8 cellular contexts compared by ENCODE assay signal in the genomic region with DNA sequence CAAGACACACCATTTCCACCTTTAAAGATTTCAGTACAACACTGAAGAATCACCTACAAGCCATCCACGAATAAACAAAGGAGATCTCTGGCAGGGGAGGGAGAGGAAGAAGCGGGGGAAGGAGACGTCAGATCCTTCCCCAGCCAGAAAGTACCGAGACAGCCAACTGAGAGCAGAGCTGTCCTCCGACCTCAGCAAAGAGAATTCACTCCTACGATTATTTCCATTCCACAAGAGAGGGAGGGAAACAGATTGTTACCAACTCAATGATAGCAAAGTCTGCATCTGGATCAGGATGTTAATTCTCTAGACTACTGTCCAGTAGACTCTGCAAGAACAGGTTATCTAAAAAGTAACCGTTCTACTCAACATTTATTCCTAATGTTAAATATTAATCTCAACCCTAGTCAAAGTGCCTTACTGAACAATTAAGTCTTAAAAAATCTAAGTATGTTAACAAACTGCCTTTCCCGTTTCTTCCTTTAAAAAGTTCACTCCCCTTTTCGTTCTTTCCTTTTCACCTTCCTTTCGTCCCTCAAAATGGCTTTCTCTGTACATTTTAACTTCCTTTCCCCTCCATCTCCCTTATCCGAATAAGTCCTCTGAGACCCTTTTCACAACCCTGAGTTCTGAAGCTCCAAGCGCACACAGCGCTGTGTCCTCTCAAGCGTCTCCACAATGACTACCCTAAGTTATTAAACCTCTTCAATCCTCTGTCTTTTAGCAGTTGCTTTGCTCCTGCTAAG. TPM values are rescaled to one million over a fixed set of nuclear protein-coding genes. Genes with fewer than 3 reads are reported as not detected.
DNase-seq lines count a peak whose midpoint lies in the region; ATAC-seq and TF ChIP-seq lines count a peak whose summit lies in the region.

No MANE protein-coding gene starts in this region.

- ATAC-seq in GM19463 (IDR thresholded peaks at IDR 0.05; ENCODE audit: unreplicated experiment) (peak; percentile 7), lung (ENCODE audit: insufficient read depth, low FRiP score) (no peak), HG02970 (IDR thresholded peaks at IDR 0.05; ENCODE audit: low FRiP score, unreplicated experiment) (no peak)

- TF ChIP-seq CTCF in WERI-Rb-1 (IDR thresholded peaks at IDR 0.05; ENCODE audit: low read depth, low read length) (no peak), chondrocyte (IDR thresholded peaks at IDR 0.05) (peak; percentile 1), lung (IDR thresholded peaks at IDR 0.05; ENCODE audit: control extremely low read depth, extremely low read depth) (no peak)

- H3K4me1 ChIP-seq in CD8-positive, alpha-beta memory T cell (ENCODE audit: insufficient read depth, low read length): peaks cover 58% of the 10 kb centered on the region
- H3K4me1 ChIP-seq in lung (ENCODE audit: control insufficient read depth in 2 of 2, insufficient read depth in 2 of 2, low read length in 2 of 2): no peaks in the 10 kb centered on the region

- DNase-seq in CD8-positive, alpha-beta memory T cell: peak; percentile 48 to 74 (median 72)
- peak; percentile 24 for DNase-seq in WERI-Rb-1
- no peak for DNase-seq in chondrocyte (ENCODE audit: low spot score)
- DNase-seq in lung (ENCODE audit: low spot score): no peak
- peak; percentile 39 for DNase-seq in stimulated activated CD8-positive, alpha-beta memory T cell treated with anti-CD3 and anti-CD28 coated beads, Interleukin-12 subunit alpha, Interleukin-12 subunit beta, amount 100 ng/mL, for 1 hour (ENCODE audit: low read depth)

- WGBS in lung, 2 donors: 0 to 1% methylated on average over 14 of the region's 14 CpGs

- POLR2A ChIA-PET in CD8-positive, alpha-beta memory T cell (lab: Charles Lee): interaction anchor here (0.7 kb wide), 1 partner anchor 10 kb away, joined by 3 read pairs; no protein-coding TSS in a partner anchor

- peaks cover 0 to 8% of the 10 kb centered on the region in 2 donors for H3K27me3 Mint-ChIP-seq in CD8-positive, alpha-beta memory T cell
- H3K27me3 Mint-ChIP-seq in chondrocyte (ENCODE audit: low read depth): no peaks in the 10 kb centered on the region

- no peaks in the 10 kb centered on the region for H3K9me3 Mint-ChIP-seq in CD8-positive, alpha-beta memory T cell
- H3K9me3 Mint-ChIP-seq in chondrocyte (ENCODE audit: low read depth): no peaks in the 10 kb centered on the region

- no peaks in the 10 kb centered on the region for H3K9me3 ChIP-seq in CD8-positive, alpha-beta memory T cell (ENCODE audit: low read length)
- no peaks in the 10 kb centered on the region for H3K9me3 ChIP-seq in KOPT-K1 (ENCODE audit: insufficient read depth, low read length, poor library complexity, severe bottlenecking)
- H3K9me3 ChIP-seq in WERI-Rb-1 (ENCODE audit: severe bottlenecking): no peaks in the 10 kb centered on the region
- no peaks in the 10 kb centered on the region for H3K9me3 ChIP-seq in lung (ENCODE audit: control insufficient read depth in 2 of 2, insufficient read depth in 1 of 2, low read length in 1 of 2)

- H3K4me3 Mint-ChIP-seq in CD8-positive, alpha-beta memory T cell: peak overlapping the region; percentile 90 to 98 (median 96)
- H3K4me3 Mint-ChIP-seq in chondrocyte (ENCODE audit: unreplicated experiment): peak overlapping the region; percentile 93

- peaks cover 16% of the 10 kb centered on the region for H3K36me3 ChIP-seq in CD8-positive, alpha-beta memory T cell (ENCODE audit: insufficient read depth, low read length)
- peaks cover 43% of the 10 kb centered on the region for H3K36me3 ChIP-seq in KOPT-K1 (ENCODE audit: insufficient read depth, low read length)
- peaks cover 40% of the 10 kb centered on the region for H3K36me3 ChIP-seq in WERI-Rb-1
- peaks cover 4 to 9% of the 10 kb centered on the region in 2 donors for H3K36me3 ChIP-seq in lung (ENCODE audit: control insufficient read depth in 2 of 2, insufficient read depth in 2 of 2, low read length in 2 of 2)

- CTCF ChIA-PET in CD8-positive, alpha-beta memory T cell (lab: Charles Lee): interaction anchor here (1.0 to 1.4 kb wide), 4 partner anchors 23 to 135 kb away, joined by 3 read pairs; no protein-coding TSS in a partner anchor

- H3K27me3 ChIP-seq in CD8-positive, alpha-beta memory T cell (ENCODE audit: insufficient read depth, low read length, poor library complexity, severe bottlenecking): no peaks in the 10 kb centered on the region
- H3K27me3 ChIP-seq in WERI-Rb-1 (ENCODE audit: insufficient read depth, low read depth, severe bottlenecking) (no peaks in the 10 kb centered on the region), lung (ENCODE audit: control insufficient read depth, insufficient read depth) (no peaks in the 10 kb centered on the region)

- peaks cover 0 to 76% (median 6%) of the 10 kb centered on the region in 3 donors for H3K36me3 Mint-ChIP-seq in CD8-positive, alpha-beta memory T cell
- H3K36me3 Mint-ChIP-seq in chondrocyte (ENCODE audit: low read depth): peaks cover 4% of the 10 kb centered on the region

- peak overlapping the region; percentile 100 for H3K27ac ChIP-seq in CD8-positive, alpha-beta memory T cell (ENCODE audit: low read depth, low read length)
- peak overlapping the region; percentile 90 for H3K27ac ChIP-seq in KOPT-K1 (ENCODE audit: low read depth, low read length, poor library complexity, severe bottlenecking)
- peak overlapping the region; percentile 95 for H3K27ac ChIP-seq in WERI-Rb-1
- peak overlapping the region; percentile 94 to 100 for H3K27ac ChIP-seq in lung (ENCODE audit: low read depth in 1 of 2, low read length in 1 of 2)

- peaks cover 59 to 80% (median 75%) of the 10 kb centered on the region in 3 donors for H3K4me1 Mint-ChIP-seq in CD8-positive, alpha-beta memory T cell
- H3K4me1 Mint-ChIP-seq in chondrocyte (ENCODE audit: low read depth): peaks cover 28% of the 10 kb centered on the region

- peak overlapping the region; percentile 90 to 100 (median 99) for H3K27ac Mint-ChIP-seq in CD8-positive, alpha-beta memory T cell
- peak overlapping the region; percentile 95 for H3K27ac Mint-ChIP-seq in chondrocyte (ENCODE audit: unreplicated experiment)

- H3K4me3 ChIP-seq in CD8-positive, alpha-beta memory T cell (ENCODE audit: low read length): peak overlapping the region; percentile 91
- H3K4me3 ChIP-seq in WERI-Rb-1 (ENCODE audit: low read depth, low read length) (peak overlapping the region; percentile 79), lung (peak overlapping the region; percentile 74)

RNA-seq across cellular contexts. Expression of gene CHD1, which starts 1.4 kb away (rescaled TPM):
- 10 to 100 TPM; 70.8 to 73.6 TPM for total RNA-seq in CD8-positive, alpha-beta memory T cell
- polyA plus RNA-seq in CD8-positive, alpha-beta memory T cell: 14.1 TPM
- total RNA-seq in chondrocyte: 24.5 to 27.0 TPM (median 24.6 TPM) in 3 replicates
- 100 to 1,000 TPM in 1 of 2 donors, 10 to 100 TPM in 1; 26.0 to 126 TPM for total RNA-seq in lung
- polyA plus RNA-seq in lung: 10 to 100 TPM; 17.8 to 19.1 TPM

Comparison
In these comparisons a context has a peak if more than half of its experiments do, and no peak if none do; other contexts are left out.
1. DNase-seq: peak in CD8-positive, alpha-beta memory T cell (5 of 5), WERI-Rb-1 (single experiment) and stimulated activated CD8-positive, alpha-beta memory T cell treated with anti-CD3 and anti-CD28 coated beads, Interleukin-12 subunit alpha, Interleukin-12 subunit beta, amount 100 ng/mL, for 1 hour (single experiment); none in chondrocyte (single experiment) and lung (single experiment).
2. Peak in every context shown above with its lines, with median percentiles within 50 percentile points of each other: H3K27ac ChIP-seq and H3K4me3 ChIP-seq.